In genomic region chr17:73316919-73317505, GRCh38 we compare ENCODE assay signal across 15 cellular contexts. TPM values are rescaled to one million over a fixed set of nuclear protein-coding genes. Genes with fewer than 3 reads are reported as not detected.
DNase-seq lines count a peak whose midpoint lies in the region; ATAC-seq and TF ChIP-seq lines count a peak whose summit lies in the region.
"Had no signal": no experiment of that assay in that cellular context is flagged by ENCODE, and none has a peak within 500 bp of the region (broad histone marks: within the 10 kb centered on the region; RNA-seq: fewer than 3 reads in every experiment).

No MANE protein-coding gene starts in this region.

- POLR2A ChIA-PET in activated B cell treated with CpG ODN at 0.5 μM for 24 hours (lab: Charles Lee) = no interaction called here

- intact Hi-C loops in activated B cell treated with CpG ODN at 0.5 μM for 24 hours (cut with micrococcal nuclease) = loop anchor here (10.0 kb wide), 1 partner anchor 888 kb away; the partner anchor contains the start of gene RPL38
- intact Hi-C loops in sigmoid colon (cut with DNase I) = no loop called here

- TF ChIP-seq EP300 in sigmoid colon (IDR thresholded peaks at IDR 0.05) = no peak

- H3K27ac ChIP-seq in sigmoid colon = peak overlapping the region in 3 of 4 donors; percentile 30 to 46 (median 43)
- H3K27ac ChIP-seq: 22Rv1 had no signal

- H3K27me3 ChIP-seq in sigmoid colon (no peaks in the 10 kb centered on the region), MG63 (no peaks in the 10 kb centered on the region)

- ATAC-seq in HG02852 (IDR thresholded peaks at IDR 0.05; ENCODE audit: unreplicated experiment) (peak; percentile 63), activated B cell treated with CpG ODN at 0.5 μM for 24 hours (ENCODE audit: low read depth) (peak; percentile 94)

- peaks cover 3% of the 10 kb centered on the region for H3K27me3 Mint-ChIP-seq in activated B cell treated with CpG ODN at 0.5 μM for 24 hours

- H3K9me3 Mint-ChIP-seq in activated B cell treated with CpG ODN at 0.5 μM for 24 hours = no peaks in the 10 kb centered on the region

- H3K36me3 Mint-ChIP-seq in activated B cell treated with CpG ODN at 0.5 μM for 24 hours (ENCODE audit: low read depth) = no peaks in the 10 kb centered on the region

- H3K4me3 Mint-ChIP-seq in activated B cell treated with CpG ODN at 0.5 μM for 24 hours = peak overlapping the region; percentile 12

- no peaks in the 10 kb centered on the region for H3K9me3 ChIP-seq in sigmoid colon
- H3K9me3 ChIP-seq in MG63 = no peaks in the 10 kb centered on the region

- peaks cover 16% of the 10 kb centered on the region for H3K4me1 Mint-ChIP-seq in activated B cell treated with CpG ODN at 0.5 μM for 24 hours

- H3K4me3 ChIP-seq in sigmoid colon (no peak overlapping the region), MG63 (no peak overlapping the region)

- DNase-seq in DMS 273 (lab: John Stamatoyannopoulos, UW; ENCODE audit: unreplicated experiment) = peak; percentile 66
- no peak for DNase-seq in DMS 273 treated with DMSO at 0.1 percent for 48 hours (lab: John Stamatoyannopoulos, UW)
- peak; percentile 24 for DNase-seq in activated B cell treated with CpG ODN at 0.5 μM for 24 hours
- no peak for DNase-seq in sigmoid colon
- DNase-seq in NCI-H748 treated with DMSO at 0.1 percent for 48 hours (lab: John Stamatoyannopoulos, UW) = no peak
- no peak for DNase-seq in globus pallidus (ENCODE audit: low spot score)
- DNase-seq in MG63 = no peak
- DNase-seq: activated T-cell treated with anti-CD3 and anti-CD28 coated beads, Interleukin-2, amount 50 U/mL, for 1 hour; cerebellar nuclear complex; GF-D8; NCI-H2081; nucleus accumbens; T-helper 1 cell had no signal

- H3K4me1 ChIP-seq in sigmoid colon = peaks cover 0 to 26% (median 21%) of the 10 kb centered on the region in 4 donors

- TF ChIP-seq CTCF in activated B cell treated with CpG ODN at 0.5 μM for 24 hours (IDR thresholded peaks at IDR 0.05) (no peak), sigmoid colon (IDR thresholded peaks at IDR 0.05) (no peak)

- no peak for TF ChIP-seq POLR2A in sigmoid colon (IDR thresholded peaks at IDR 0.05)

- CTCF ChIA-PET in activated B cell treated with CpG ODN at 0.5 μM for 24 hours (lab: Charles Lee) = no interaction called here

- H3K36me3 ChIP-seq in sigmoid colon (no peaks in the 10 kb centered on the region), MG63 (no peaks in the 10 kb centered on the region)

- H3K27ac Mint-ChIP-seq in activated B cell treated with CpG ODN at 0.5 μM for 24 hours = no peak overlapping the region

- WGBS in sigmoid colon, 2 donors = 58 to 59% methylated on average over 8 of the region's 8 CpGs

RNA-seq across cellular contexts. Expression of gene CDC42EP4, which starts 5.2 kb away (rescaled TPM):
- total RNA-seq in activated B cell treated with CpG ODN at 0.5 μM for 24 hours (0.61 and 0.95 TPM in 2 replicates), sigmoid colon (10 to 100 TPM; 68.1 to 87.6 (median 76.0) TPM)
- polyA plus RNA-seq in sigmoid colon = 10 to 100 TPM; 44.0 to 57.3 (median 46.2) TPM
- 37.7 and 52.4 TPM in 2 replicates for total RNA-seq in MG63 (2014; rRNA removed; shearing (Covaris generic); ENCODE audit: low replicate concordance)

RNA-seq across cellular contexts. Expression of gene CPSF4L, which starts 55.3 kb away (rescaled TPM):
- not detected in 2 replicates for total RNA-seq in activated B cell treated with CpG ODN at 0.5 μM for 24 hours
- total RNA-seq in sigmoid colon = not detected
- not detected for polyA plus RNA-seq in sigmoid colon
- total RNA-seq in MG63 (2014; rRNA removed; shearing (Covaris generic); ENCODE audit: low replicate concordance) = not detected in 2 replicates

Comparison
In these comparisons a context has a peak if more than half of its experiments do, and no peak if none do; other contexts are left out.
1. DNase-seq: peak in DMS 273 (single experiment) and activated B cell treated with CpG ODN at 0.5 μM for 24 hours (single experiment); none in DMS 273 treated with DMSO at 0.1 percent for 48 hours (single experiment), sigmoid colon (single experiment), NCI-H748 treated with DMSO at 0.1 percent for 48 hours (single experiment), globus pallidus (single experiment) and MG63 (single experiment).
2. RNA of gene CDC42EP4, which starts 5.2 kb away (total RNA-seq): 68.1 to 87.6 TPM in sigmoid colon and 37.7 to 52.4 TPM in MG63; 0.61 to 0.95 TPM in activated B cell treated with CpG ODN at 0.5 μM for 24 hours; every median in the first group is over 10 times any median in the second.